ENCODE assay signal across 21 cellular contexts in genomic region chr17:76376318-76377133, GRCh38. TPM values are rescaled to one million over a fixed set of nuclear protein-coding genes. Genes with fewer than 3 reads are reported as not detected.
DNase-seq lines count a peak whose midpoint lies in the region; ATAC-seq and TF ChIP-seq lines count a peak whose summit lies in the region.
"Had no signal": no experiment of that assay in that cellular context is flagged by ENCODE, and none has a peak within 500 bp of the region (broad histone marks: within the 10 kb centered on the region; RNA-seq: fewer than 3 reads in every experiment).

No MANE protein-coding gene starts in this region.

- no peaks in the 10 kb centered on the region for H4K20me1 ChIP-seq in Karpas-422 (ENCODE audit: insufficient read depth, low read depth, low read length)

- no peaks in the 10 kb centered on the region for H3K79me2 ChIP-seq in Karpas-422 (ENCODE audit: low read length)

- H3K27me3 ChIP-seq in Karpas-422 (ENCODE audit: low read length) (no peaks in the 10 kb centered on the region), adipocyte (replicated peaks; ENCODE audit: control insufficient read depth, insufficient read depth, low read length) (no peaks in the 10 kb centered on the region), heart left ventricle (no peaks in the 10 kb centered on the region)
- H3K27me3 ChIP-seq: gastrocnemius medialis had no signal

- 50 to 68% (median 58%) methylated on average over 4 to 8 of the region's 8 CpGs for WGBS in heart left ventricle, 4 donors

- no peaks in the 10 kb centered on the region for H3K9me2 ChIP-seq in Karpas-422 (replicated peaks; ENCODE audit: insufficient read depth, low read length)

- TF ChIP-seq POLR2A in heart left ventricle (IDR thresholded peaks at IDR 0.05) = no peak

- H3K9me3 ChIP-seq in Karpas-422 (ENCODE audit: low read length) (no peaks in the 10 kb centered on the region), adipocyte (ENCODE audit: control insufficient read depth, low read length) (no peaks in the 10 kb centered on the region), heart left ventricle (no peaks in the 10 kb centered on the region)
- H3K9me3 ChIP-seq: gastrocnemius medialis had no signal

- H2AFZ ChIP-seq in Karpas-422 (ENCODE audit: low read length) = no peak overlapping the region
- H2AFZ ChIP-seq: GM23338 had no signal

- H3K4me3 ChIP-seq in Karpas-422 (ENCODE audit: low read length) (no peak overlapping the region), adipocyte (ENCODE audit: low read length) (no peak overlapping the region), heart left ventricle (no peak overlapping the region)
- H3K4me3 ChIP-seq: gastrocnemius medialis, GM23338 had no signal

- no peak overlapping the region for H3K4me2 ChIP-seq in Karpas-422 (ENCODE audit: low read depth, low read length, poor library complexity, severe bottlenecking)
- H3K4me2 ChIP-seq: GM23338 had no signal

- DNase-seq in Karpas-422 (peak; percentile 31), adipocyte (ENCODE audit: low read depth) (peak; percentile 44), heart left ventricle (peak in 2 of 5 donors; percentile 42 to 50), sciatic nerve (ENCODE audit: low spot score) (no peak)
- DNase-seq: activated CD4-positive, alpha-beta T cell treated with anti-CD3 and anti-CD28 coated beads for 36 hours; activated naive CD8-positive, alpha-beta T cell treated with anti-CD3 and anti-CD28 coated beads for 36 hours; AML-193; CD8-positive, alpha-beta memory T cell; dermis blood vessel endothelial cell; gastrocnemius medialis; kidney glomerular epithelial cell; NCI-H2029; NCI-H226; posterior cingulate gyrus; stimulated activated CD4-positive, alpha-beta T cell treated with anti-CD3 and anti-CD28 coated beads, Interleukin-1b, Interleukin-23, amount 100 ng/mL, for 48 hours; stimulated activated naive CD4-positive, alpha-beta T cell treated with Interleukin-2 at 50 U/mL for 16 hours had no signal

- no peak overlapping the region for H3K9ac ChIP-seq in Karpas-422 (ENCODE audit: low read length)
- H3K9ac ChIP-seq in adipocyte (ENCODE audit: low read length) = no peak overlapping the region

- intact Hi-C loops in heart left ventricle (cut with DNase I) = no loop called here
- intact Hi-C loops in sciatic nerve (cut with DNase I) = no loop called here

- H3K4me1 ChIP-seq in Karpas-422 (ENCODE audit: low read length) (no peaks in the 10 kb centered on the region), adipocyte (ENCODE audit: control insufficient read depth, insufficient read depth, low read length) (peaks cover 20% of the 10 kb centered on the region), heart left ventricle (peaks cover 0 to 19% (median 12%) of the 10 kb centered on the region in 12 donors)
- H3K4me1 ChIP-seq: gastrocnemius medialis had no signal

- H3K27ac ChIP-seq in Karpas-422 (ENCODE audit: low read length) (no peak overlapping the region), heart left ventricle (peak overlapping the region in 7 of 12 donors; percentile 12 to 63 (median 44))
- H3K27ac ChIP-seq: gastrocnemius medialis had no signal

- H3K36me3 ChIP-seq in Karpas-422 (ENCODE audit: insufficient read depth, low read length) (no peaks in the 10 kb centered on the region), adipocyte (ENCODE audit: control insufficient read depth, insufficient read depth, low read length, severe bottlenecking) (no peaks in the 10 kb centered on the region), heart left ventricle (no peaks in the 10 kb centered on the region)
- H3K36me3 ChIP-seq: gastrocnemius medialis had no signal

- ATAC-seq in heart left ventricle (peak; percentile 30 to 63 (median 59)), sciatic nerve (peak; percentile 87), HG03439 (IDR thresholded peaks at IDR 0.05; ENCODE audit: unreplicated experiment) (no peak), HG03520 (IDR thresholded peaks at IDR 0.05; ENCODE audit: unreplicated experiment) (no peak), HG02798 (IDR thresholded peaks at IDR 0.05; ENCODE audit: poor library complexity, unreplicated experiment) (no peak)
- ATAC-seq: GM23338; natural killer cell treated with Interleukin-12 subunit alpha and Interleukin-12 subunit beta and Interleukin-15 and Interleukin-18, amount 100 ng/mL, for 72 hours had no signal

- TF ChIP-seq CTCF in heart left ventricle (IDR thresholded peaks at IDR 0.05) = no peak

RNA-seq across cellular contexts. Expression of gene SPHK1, which starts 7.9 kb away (rescaled TPM):
- 0.67 and 3.9 TPM in 2 replicates for total RNA-seq in Karpas-422 (2014; rRNA removed; shearing (Covaris generic); ENCODE audit: low replicate concordance)
- 10 to 100 TPM in 3 of 9 donors, 1 to 10 TPM in 6; 2.6 to 13.8 (median 4.6) TPM for total RNA-seq in heart left ventricle
- 10 to 100 TPM in 1 of 2 donors, 1 to 10 TPM in 1; 2.6 to 20.5 TPM for polyA plus RNA-seq in heart left ventricle
- total RNA-seq in sciatic nerve = 19.4 TPM

RNA-seq across cellular contexts. Expression of gene PRPSAP1, which starts 22.8 kb away (rescaled TPM):
- total RNA-seq in Karpas-422 (2014; rRNA removed; shearing (Covaris generic); ENCODE audit: low replicate concordance) = 27.6 and 41.1 TPM in 2 replicates
- total RNA-seq in heart left ventricle (10 to 100 TPM; 28.2 to 39.7 (median 30.9) TPM), sciatic nerve (74.3 TPM)
- 10 to 100 TPM; 22.7 to 36.1 TPM for polyA plus RNA-seq in heart left ventricle

Comparison
In these comparisons a context has a peak if more than half of its experiments do, and no peak if none do; other contexts are left out.
1. ATAC-seq: peak in heart left ventricle (4 of 4) and sciatic nerve (single experiment); none in HG03439 (single experiment), HG03520 (single experiment) and HG02798 (single experiment).